Comparison of ENCODE assay signal across 33 cellular contexts in genomic region chr2:121405233-121405632, GRCh38.
"Had no signal": no experiment of that assay in that cellular context is flagged by ENCODE, and none has a peak within 500 bp of the region (broad histone marks: within the 10 kb centered on the region; RNA-seq: fewer than 3 reads in every experiment).

No MANE protein-coding gene starts in this region.

- DNase-seq: activated B cell treated with CpG ODN at 0.5 μM for 24 hours; activated CD4-positive, alpha-beta memory T cell treated with anti-CD3 and anti-CD28 coated beads for 36 hours; activated CD4-positive, alpha-beta T cell treated with anti-CD3 and anti-CD28 coated beads for 4 hours; activated CD4-positive, alpha-beta T cell treated with anti-CD3 and anti-CD28 coated beads, Interleukin-2, amount 10 ng/mL, durations not matched to agents 24 days and 14 days; activated CD4-positive, alpha-beta T cell treated with anti-CD3 and anti-CD28 coated beads, Interleukin-2, amount 50 U/mL, for 1 hour; activated CD4-positive, alpha-beta T cell treated with anti-CD3 and anti-CD28 coated beads, Interleukin-2, amount 50 U/mL, for 4 hours; activated CD4-positive, CD25-positive, alpha-beta regulatory T cell treated with anti-CD3 and anti-CD28 coated beads, Interleukin-2, amount 50 U/mL, for 72 hours; activated CD8-positive, alpha-beta memory T cell treated with anti-CD3 and anti-CD28 coated beads, Interleukin-2, amount 50 U/mL, for 4 hours; activated CD8-positive, alpha-beta T cell treated with anti-CD3 and anti-CD28 coated beads for 36 hours; activated effector memory CD4-positive, alpha-beta T cell treated with anti-CD3 and anti-CD28 coated beads, Interleukin-2, amount 50 U/mL, for 16 hours; activated gamma-delta T cell treated with Interleukin-2 at 50 U/mL for 16 hours; activated naive CD4-positive, alpha-beta T cell; activated naive CD4-positive, alpha-beta T cell treated with anti-CD3 and anti-CD28 coated beads for 36 hours; activated naive CD4-positive, alpha-beta T cell treated with anti-CD3 and anti-CD28 coated beads, Interleukin-2, amount 50 U/mL, for 16 hours; activated naive CD8-positive, alpha-beta T cell treated with anti-CD3 and anti-CD28 coated beads for 36 hours; activated T-cell treated with anti-CD3 and anti-CD28 coated beads for 4 hours; activated T-cell treated with anti-CD3 and anti-CD28 coated beads, Interleukin-2, amount 50 U/mL, for 1 hour; activated T-cell treated with anti-CD3 and anti-CD28 coated beads, Interleukin-2, amount 50 U/mL, for 4 hours; activated T-cell treated with anti-CD3 and anti-CD28 coated beads, Interleukin-2, amount 50 U/mL, for 72 hours; adrenal gland; amniotic stem cell; aorta; body of pancreas; brain microvascular endothelial cell; central memory CD4-positive, alpha-beta T cell; T-helper 1 cell; T-helper 2 cell; T-helper 9 cell had no signal

- H3K4me1 Mint-ChIP-seq: activated naive CD8-positive, alpha-beta T cell treated with anti-CD3 and anti-CD28 coated beads for 36 hours had no signal

- ATAC-seq: activated CD8-positive, alpha-beta T cell treated with anti-CD3 and anti-CD28 coated beads for 36 hours; activated naive CD4-positive, alpha-beta T cell treated with anti-CD3 and anti-CD28 coated beads, Interleukin-2, amount 50 U/mL, for 72 hours; activated T-cell treated with anti-CD3 and anti-CD28 coated beads, Interleukin-2, amount 50 U/mL, for 4 hours; activated T-cell treated with anti-CD3 and anti-CD28 coated beads, Interleukin-2, amount 50 U/mL, for 72 hours; activated T-helper 17 cell treated with anti-CD3 and anti-CD28 coated beads, Interleukin-2, amount 50 U/mL, for 72 hours; body of pancreas had no signal

- H3K9me3 Mint-ChIP-seq: activated B cell treated with CpG ODN at 0.5 μM for 24 hours; activated CD4-positive, alpha-beta memory T cell treated with anti-CD3 and anti-CD28 coated beads for 36 hours; activated CD4-positive, alpha-beta T cell treated with anti-CD3 and anti-CD28 coated beads, Interleukin-2, amount 10 ng/mL, durations not matched to agents 24 days and 14 days; activated CD8-positive, alpha-beta T cell treated with anti-CD3 and anti-CD28 coated beads for 36 hours; activated naive CD4-positive, alpha-beta T cell treated with anti-CD3 and anti-CD28 coated beads for 36 hours; activated naive CD4-positive, alpha-beta T cell treated with anti-CD3 and anti-CD28 coated beads, Interleukin-2, amount 50 U/mL, for 72 hours; activated naive CD8-positive, alpha-beta T cell treated with anti-CD3 and anti-CD28 coated beads for 36 hours; activated T-cell treated with anti-CD3 and anti-CD28 coated beads, Interleukin-2, amount 50 U/mL, for 4 hours; activated T-cell treated with anti-CD3 and anti-CD28 coated beads, Interleukin-2, amount 50 U/mL, for 72 hours; activated T-helper 1 cell treated with anti-CD3 and anti-CD28 coated beads, Interleukin-12 subunit alpha, Interleukin-12 subunit beta, Interleukin-2, Interleukin-4 antibody, amounts not matched to agents 30 ng/mL and 10 ng/mL and 1 ng/mL, durations not matched to agents 14 hours and 24 hours and 36 hours; activated T-helper 17 cell treated with anti-CD3 and anti-CD28 coated beads, Interleukin-2, amount 50 U/mL, for 72 hours; T-helper 1 cell treated with Interleukin-12 subunit alpha and Interleukin-12 subunit beta and Interleukin-4 antibody, amounts not matched to agents 30 μg/mL and 1 μg/mL, for 36 hours; T-helper 2 cell treated with Interferon-gamma antibody and Interleukin-4, amounts not matched to agents 5 μg/mL and 100 μg/mL, for 36 hours had no signal

- H3K27ac Mint-ChIP-seq: activated B cell treated with CpG ODN at 0.5 μM for 24 hours; activated CD4-positive, alpha-beta memory T cell treated with anti-CD3 and anti-CD28 coated beads for 36 hours; activated CD4-positive, alpha-beta T cell treated with anti-CD3 and anti-CD28 coated beads, Interleukin-2, amount 10 ng/mL, durations not matched to agents 24 days and 14 days; activated CD8-positive, alpha-beta T cell treated with anti-CD3 and anti-CD28 coated beads for 36 hours; activated naive CD4-positive, alpha-beta T cell treated with anti-CD3 and anti-CD28 coated beads for 36 hours; activated naive CD8-positive, alpha-beta T cell treated with anti-CD3 and anti-CD28 coated beads for 36 hours; activated T-cell treated with anti-CD3 and anti-CD28 coated beads, Interleukin-2, amount 50 U/mL, for 72 hours; activated T-helper 1 cell treated with anti-CD3 and anti-CD28 coated beads, Interleukin-12 subunit alpha, Interleukin-12 subunit beta, Interleukin-2, Interleukin-4 antibody, amounts not matched to agents 30 ng/mL and 10 ng/mL and 1 ng/mL, durations not matched to agents 14 hours and 24 hours and 36 hours; activated T-helper 17 cell treated with anti-CD3 and anti-CD28 coated beads, Interleukin-2, amount 50 U/mL, for 72 hours; T-helper 1 cell treated with Interleukin-12 subunit alpha and Interleukin-12 subunit beta and Interleukin-4 antibody, amounts not matched to agents 30 μg/mL and 1 μg/mL, for 36 hours; T-helper 2 cell treated with Interferon-gamma antibody and Interleukin-4, amounts not matched to agents 5 μg/mL and 100 μg/mL, for 36 hours had no signal

- H3K27me3 Mint-ChIP-seq: activated B cell treated with CpG ODN at 0.5 μM for 24 hours; activated CD4-positive, alpha-beta memory T cell treated with anti-CD3 and anti-CD28 coated beads for 36 hours; activated CD4-positive, alpha-beta T cell treated with anti-CD3 and anti-CD28 coated beads, Interleukin-2, amount 10 ng/mL, durations not matched to agents 24 days and 14 days; activated CD8-positive, alpha-beta T cell treated with anti-CD3 and anti-CD28 coated beads for 36 hours; activated naive CD8-positive, alpha-beta T cell treated with anti-CD3 and anti-CD28 coated beads for 36 hours; activated T-helper 17 cell treated with anti-CD3 and anti-CD28 coated beads, Interleukin-2, amount 50 U/mL, for 72 hours had no signal

- H3K4me3 Mint-ChIP-seq: activated B cell treated with CpG ODN at 0.5 μM for 24 hours; activated CD4-positive, alpha-beta memory T cell treated with anti-CD3 and anti-CD28 coated beads for 36 hours; activated CD4-positive, alpha-beta T cell treated with anti-CD3 and anti-CD28 coated beads, Interleukin-2, amount 10 ng/mL, durations not matched to agents 24 days and 14 days; activated CD8-positive, alpha-beta T cell treated with anti-CD3 and anti-CD28 coated beads for 36 hours; activated naive CD4-positive, alpha-beta T cell treated with anti-CD3 and anti-CD28 coated beads for 36 hours; activated naive CD8-positive, alpha-beta T cell treated with anti-CD3 and anti-CD28 coated beads for 36 hours; activated T-cell treated with anti-CD3 and anti-CD28 coated beads, Interleukin-2, amount 50 U/mL, for 4 hours; activated T-cell treated with anti-CD3 and anti-CD28 coated beads, Interleukin-2, amount 50 U/mL, for 72 hours; activated T-helper 1 cell treated with anti-CD3 and anti-CD28 coated beads, Interleukin-12 subunit alpha, Interleukin-12 subunit beta, Interleukin-2, Interleukin-4 antibody, amounts not matched to agents 30 ng/mL and 10 ng/mL and 1 ng/mL, durations not matched to agents 14 hours and 24 hours and 36 hours; activated T-helper 17 cell treated with anti-CD3 and anti-CD28 coated beads, Interleukin-2, amount 50 U/mL, for 72 hours; T-helper 1 cell treated with Interleukin-12 subunit alpha and Interleukin-12 subunit beta and Interleukin-4 antibody, amounts not matched to agents 30 μg/mL and 1 μg/mL, for 36 hours; T-helper 2 cell treated with Interferon-gamma antibody and Interleukin-4, amounts not matched to agents 5 μg/mL and 100 μg/mL, for 36 hours had no signal
